In the genomic region with DNA sequence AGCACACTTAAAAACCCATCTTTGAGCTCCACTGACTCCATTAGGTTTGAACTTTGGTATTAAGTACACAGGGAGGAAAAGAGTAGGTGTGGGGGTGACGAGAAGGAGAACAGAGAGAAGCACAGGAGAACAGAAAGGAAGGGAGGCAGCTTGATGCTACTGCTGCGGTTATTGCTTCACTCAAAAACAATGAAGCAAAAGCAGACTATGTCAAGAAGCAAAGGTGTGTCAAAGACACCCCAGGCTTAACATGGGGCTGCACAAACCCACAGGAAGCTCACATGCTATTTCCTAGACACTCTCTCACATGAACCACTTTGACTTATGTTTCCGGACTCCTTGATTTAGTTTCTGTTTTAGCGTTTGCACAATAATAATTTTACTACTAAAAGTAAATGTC, we compare ENCODE assay signal across 8 cellular contexts.
DNase-seq lines count a peak whose midpoint lies in the region; ATAC-seq and TF ChIP-seq lines count a peak whose summit lies in the region.

No MANE protein-coding gene starts in this region.

- CTCF ChIA-PET in activated CD4-positive, alpha-beta T cell treated with anti-CD3 and anti-CD28 coated beads for 36 hours (lab: Charles Lee): interaction anchor here (0.6 to 2.8 kb wide), 8 partner anchors 11 to 931 kb away, joined by 3 to 9 read pairs (median 3); no protein-coding TSS in a partner anchor

- H3K4me3 ChIP-seq in gastroesophageal sphincter (no peak overlapping the region), sigmoid colon (no peak overlapping the region)

- H3K27me3 Mint-ChIP-seq in activated CD4-positive, alpha-beta T cell treated with anti-CD3 and anti-CD28 coated beads for 36 hours: no peaks in the 10 kb centered on the region
- H3K27me3 Mint-ChIP-seq in nephron progenitor cell (ENCODE audit: low read depth, poor library complexity): no peaks in the 10 kb centered on the region

- H3K27me3 ChIP-seq in gastroesophageal sphincter (no peaks in the 10 kb centered on the region), sigmoid colon (no peaks in the 10 kb centered on the region)

- peak; percentile 75 for DNase-seq in activated CD4-positive, alpha-beta T cell treated with anti-CD3 and anti-CD28 coated beads for 36 hours
- DNase-seq in nephron progenitor cell (no peak), AG08395 (ENCODE audit: low spot score) (no peak), Right ventricle myocardium superior (no peak), sigmoid colon (no peak)

- peak; percentile 80 for ATAC-seq in GM18870 (IDR thresholded peaks at IDR 0.05; ENCODE audit: unreplicated experiment)
- peak; percentile 96 for ATAC-seq in HG03097 (IDR thresholded peaks at IDR 0.05; ENCODE audit: low FRiP score, unreplicated experiment)
- ATAC-seq in activated CD4-positive, alpha-beta T cell treated with anti-CD3 and anti-CD28 coated beads for 36 hours: peak; percentile 97
- no peak for ATAC-seq in Right ventricle myocardium superior (ENCODE audit: poor library complexity)
- ATAC-seq in gastroesophageal sphincter: no peak

- H3K27ac ChIP-seq in gastroesophageal sphincter: no peak overlapping the region
- H3K27ac ChIP-seq in sigmoid colon: no peak overlapping the region

- no peaks in the 10 kb centered on the region for H3K36me3 ChIP-seq in gastroesophageal sphincter
- H3K36me3 ChIP-seq in sigmoid colon: no peaks in the 10 kb centered on the region

- H3K27ac Mint-ChIP-seq in activated CD4-positive, alpha-beta T cell treated with anti-CD3 and anti-CD28 coated beads for 36 hours: peak overlapping the region; percentile 92
- H3K27ac Mint-ChIP-seq in nephron progenitor cell: peak overlapping the region; percentile 91

- TF ChIP-seq CTCF in nephron progenitor cell (IDR thresholded peaks at IDR 0.05) (no peak), gastroesophageal sphincter (IDR thresholded peaks at IDR 0.05) (no peak), sigmoid colon (IDR thresholded peaks at IDR 0.05) (no peak)

- intact Hi-C loops in activated CD4-positive, alpha-beta T cell treated with anti-CD3 and anti-CD28 coated beads for 36 hours (cut with DNase I, micrococcal nuclease): loop anchor here in 1 of 2 experiments (2.0 kb wide), 1 partner anchor 76 kb away; no protein-coding TSS in a partner anchor
- intact Hi-C loops in Right ventricle myocardium superior (cut with DNase I): no loop called here
- intact Hi-C loops in sigmoid colon (cut with DNase I): no loop called here

- no peak for TF ChIP-seq POLR2A in gastroesophageal sphincter (IDR thresholded peaks at IDR 0.05)
- TF ChIP-seq POLR2A in sigmoid colon (IDR thresholded peaks at IDR 0.05): no peak

- 57 to 78% methylated on average over 4 of the region's 4 CpGs for WGBS in gastroesophageal sphincter (ENCODE audit: low coverage in 1 of 2), 2 donors
- 24 to 67% methylated on average over 4 of the region's 4 CpGs for WGBS in sigmoid colon, 2 donors

- TF ChIP-seq EP300 in gastroesophageal sphincter (IDR thresholded peaks at IDR 0.05) (no peak), sigmoid colon (IDR thresholded peaks at IDR 0.05) (no peak)

- peaks cover 17% of the 10 kb centered on the region for H3K36me3 Mint-ChIP-seq in activated CD4-positive, alpha-beta T cell treated with anti-CD3 and anti-CD28 coated beads for 36 hours (ENCODE audit: low read depth)
- no peaks in the 10 kb centered on the region for H3K36me3 Mint-ChIP-seq in nephron progenitor cell (ENCODE audit: low read depth)

- H3K4me3 Mint-ChIP-seq in activated CD4-positive, alpha-beta T cell treated with anti-CD3 and anti-CD28 coated beads for 36 hours: peak overlapping the region; percentile 62
- no peak overlapping the region for H3K4me3 Mint-ChIP-seq in nephron progenitor cell

- H3K9me3 Mint-ChIP-seq in activated CD4-positive, alpha-beta T cell treated with anti-CD3 and anti-CD28 coated beads for 36 hours (ENCODE audit: low read depth): peaks cover 3% of the 10 kb centered on the region
- peaks cover 15% of the 10 kb centered on the region for H3K9me3 Mint-ChIP-seq in nephron progenitor cell

- H3K9me3 ChIP-seq in gastroesophageal sphincter: no peaks in the 10 kb centered on the region
- H3K9me3 ChIP-seq in sigmoid colon: no peaks in the 10 kb centered on the region

- peaks cover 90% of the 10 kb centered on the region for H3K4me1 Mint-ChIP-seq in activated CD4-positive, alpha-beta T cell treated with anti-CD3 and anti-CD28 coated beads for 36 hours
- peaks cover 46% of the 10 kb centered on the region for H3K4me1 Mint-ChIP-seq in nephron progenitor cell

- H3K4me1 ChIP-seq in gastroesophageal sphincter (no peaks in the 10 kb centered on the region), sigmoid colon (no peaks in the 10 kb centered on the region)

- POLR2A ChIA-PET in activated CD4-positive, alpha-beta T cell treated with anti-CD3 and anti-CD28 coated beads for 36 hours (lab: Charles Lee): no interaction called here

Comparison
In these comparisons a context has a peak if more than half of its experiments do, and no peak if none do; other contexts are left out.
1. ATAC-seq: peak in GM18870 (single experiment), HG03097 (single experiment) and activated CD4-positive, alpha-beta T cell treated with anti-CD3 and anti-CD28 coated beads for 36 hours (single experiment); none in Right ventricle myocardium superior (single experiment) and gastroesophageal sphincter (single experiment).